9 cellular contexts compared by ENCODE assay signal in the genomic region with DNA sequence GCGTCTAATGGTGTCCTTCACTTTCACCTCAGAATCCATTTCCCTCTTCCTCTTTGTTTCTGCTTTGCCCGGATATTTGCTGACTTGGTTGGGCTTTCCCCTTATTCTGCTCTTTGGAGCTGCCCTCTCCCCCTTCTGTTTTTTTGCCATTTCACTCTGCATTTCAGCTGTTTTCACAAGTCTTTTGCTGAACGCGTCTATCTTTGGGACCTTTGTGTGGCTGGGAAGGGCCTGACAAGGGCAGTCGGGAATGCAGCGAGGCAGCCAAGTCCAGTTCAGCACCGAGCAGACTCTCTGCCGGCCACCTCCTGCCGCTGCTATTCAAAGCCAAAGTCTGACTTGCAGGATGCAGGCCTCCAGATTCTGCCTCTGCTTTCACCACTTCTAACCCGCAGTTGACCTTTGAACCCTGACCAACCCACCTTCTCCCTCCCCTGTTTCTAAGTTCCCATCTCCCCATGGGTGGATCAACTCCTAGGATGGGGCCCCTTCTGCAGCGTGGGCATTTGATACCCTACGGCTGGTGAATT. TPM values are rescaled to one million over a fixed set of nuclear protein-coding genes. Genes with fewer than 3 reads are reported as not detected.
DNase-seq lines count a peak whose midpoint lies in the region; ATAC-seq and TF ChIP-seq lines count a peak whose summit lies in the region.
"Had no signal": no experiment of that assay in that cellular context is flagged by ENCODE, and none has a peak within 500 bp of the region (broad histone marks: within the 10 kb centered on the region; RNA-seq: fewer than 3 reads in every experiment).

No MANE protein-coding gene starts in this region.

- intact Hi-C loops in ovary (cut with DNase I) = no loop called here

- WGBS in ovary, 3 donors = 21 to 34% (median 32%) methylated on average over 12 of the region's 12 CpGs

- TF ChIP-seq POLR2A in ovary (IDR thresholded peaks at IDR 0.05) = no peak

- H3K27ac ChIP-seq in temporal lobe (ENCODE audit: low read depth, low read length) (peak overlapping the region; percentile 88), ovary (no peak overlapping the region)

- no peak for TF ChIP-seq EP300 in ovary (IDR thresholded peaks at IDR 0.05)

- DNase-seq in M059J (ENCODE audit: low read depth) = peak; percentile 26
- peak; percentile 65 for DNase-seq in epidermal melanocyte (ENCODE audit: insufficient read length, low spot score)
- peak; percentile 31 to 43 for DNase-seq in lung microvascular endothelial cell (ENCODE audit: low read depth in 2 of 2)
- DNase-seq in stimulated activated CD4-positive, alpha-beta T cell treated with anti-CD3 and anti-CD28 coated beads, Interleukin-4, amount 100 ng/mL, for 24 hours = no peak
- DNase-seq in ovary = no peak
- DNase-seq: NCI-H69 had no signal

- no peak for ATAC-seq in GM18517 (IDR thresholded peaks at IDR 0.05; ENCODE audit: unreplicated experiment)
- ATAC-seq in SK-N-SH treated with all-trans-retinoic acid at 6 μM for 48 hours = no peak

- no peaks in the 10 kb centered on the region for H3K36me3 ChIP-seq in ovary

- no peak for TF ChIP-seq CTCF in ovary (IDR thresholded peaks at IDR 0.05)

- H3K9me3 ChIP-seq in ovary = no peaks in the 10 kb centered on the region

- H3K4me3 ChIP-seq in ovary = no peak overlapping the region

- no peaks in the 10 kb centered on the region for H3K27me3 ChIP-seq in ovary

- peaks cover 5% of the 10 kb centered on the region for H3K4me1 ChIP-seq in ovary (ENCODE audit: insufficient read depth)

TF ChIP-seq in SK-N-SH treated with all-trans-retinoic acid at 6 μM for 48 hours, 23 proteins besides CTCF, POLR2A, EP300 and RAD21:
- no peak for TF ChIP-seq ZNF8 (CRISPR knock-in tag; IDR thresholded peaks at IDR 0.05)
- TF ChIP-seq BACH2 (CRISPR knock-in tag; IDR thresholded peaks at IDR 0.05; ENCODE audit: borderline replicate concordance) = no peak
- no peak for TF ChIP-seq RARB (CRISPR knock-in tag; IDR thresholded peaks at IDR 0.05)
- TF ChIP-seq, protein P1, sequence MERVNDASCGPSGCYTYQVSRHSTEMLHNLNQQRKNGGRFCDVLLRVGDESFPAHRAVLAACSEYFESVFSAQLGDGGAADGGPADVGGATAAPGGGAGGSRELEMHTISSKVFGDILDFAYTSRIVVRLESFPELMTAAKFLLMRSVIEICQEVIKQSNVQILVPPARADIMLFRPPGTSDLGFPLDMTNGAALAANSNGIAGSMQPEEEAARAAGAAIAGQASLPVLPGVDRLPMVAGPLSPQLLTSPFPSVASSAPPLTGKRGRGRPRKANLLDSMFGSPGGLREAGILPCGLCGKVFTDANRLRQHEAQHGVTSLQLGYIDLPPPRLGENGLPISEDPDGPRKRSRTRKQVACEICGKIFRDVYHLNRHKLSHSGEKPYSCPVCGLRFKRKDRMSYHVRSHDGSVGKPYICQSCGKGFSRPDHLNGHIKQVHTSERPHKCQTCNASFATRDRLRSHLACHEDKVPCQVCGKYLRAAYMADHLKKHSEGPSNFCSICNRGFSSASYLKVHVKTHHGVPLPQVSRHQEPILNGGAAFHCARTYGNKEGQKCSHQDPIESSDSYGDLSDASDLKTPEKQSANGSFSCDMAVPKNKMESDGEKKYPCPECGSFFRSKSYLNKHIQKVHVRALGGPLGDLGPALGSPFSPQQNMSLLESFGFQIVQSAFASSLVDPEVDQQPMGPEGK (CRISPR knock-in tag; IDR thresholded peaks at IDR 0.05; ENCODE audit: borderline replicate concordance) = no peak
- TF ChIP-seq, protein P2, sequence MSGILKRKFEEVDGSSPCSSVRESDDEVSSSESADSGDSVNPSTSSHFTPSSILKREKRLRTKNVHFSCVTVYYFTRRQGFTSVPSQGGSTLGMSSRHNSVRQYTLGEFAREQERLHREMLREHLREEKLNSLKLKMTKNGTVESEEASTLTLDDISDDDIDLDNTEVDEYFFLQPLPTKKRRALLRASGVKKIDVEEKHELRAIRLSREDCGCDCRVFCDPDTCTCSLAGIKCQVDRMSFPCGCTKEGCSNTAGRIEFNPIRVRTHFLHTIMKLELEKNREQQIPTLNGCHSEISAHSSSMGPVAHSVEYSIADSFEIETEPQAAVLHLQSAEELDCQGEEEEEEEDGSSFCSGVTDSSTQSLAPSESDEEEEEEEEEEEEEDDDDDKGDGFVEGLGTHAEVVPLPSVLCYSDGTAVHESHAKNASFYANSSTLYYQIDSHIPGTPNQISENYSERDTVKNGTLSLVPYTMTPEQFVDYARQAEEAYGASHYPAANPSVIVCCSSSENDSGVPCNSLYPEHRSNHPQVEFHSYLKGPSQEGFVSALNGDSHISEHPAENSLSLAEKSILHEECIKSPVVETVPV (CRISPR knock-in tag; IDR thresholded peaks at IDR 0.05) = no peak
- TF ChIP-seq ISL1 (CRISPR knock-in tag; IDR thresholded peaks at IDR 0.05) = no peak
- TF ChIP-seq ESRRG (CRISPR knock-in tag; IDR thresholded peaks at IDR 0.05) = no peak
- no peak for TF ChIP-seq CSDC2 (CRISPR knock-in tag; IDR thresholded peaks at IDR 0.05)

RNA-seq across cellular contexts. Expression of a gene that starts 38.2 kb away (rescaled TPM):
- total RNA-seq in M059J (2014; rRNA removed; shearing (Covaris generic)) = 1.2 and 1.6 TPM in 2 replicates
- total RNA-seq in lung microvascular endothelial cell (41.6 and 51.0 TPM in 2 replicates), temporal lobe (226 TPM), ovary (10 to 100 TPM; 13.1 to 31.2 (median 19.7) TPM)
- polyA plus RNA-seq in ovary = 10 to 100 TPM; 30.6 to 58.7 TPM

Comparison
In these comparisons a context has a peak if more than half of its experiments do, and no peak if none do; other contexts are left out.
1. DNase-seq: peak in M059J (single experiment), epidermal melanocyte (single experiment) and lung microvascular endothelial cell (2 of 2); none in stimulated activated CD4-positive, alpha-beta T cell treated with anti-CD3 and anti-CD28 coated beads, Interleukin-4, amount 100 ng/mL, for 24 hours (single experiment) and ovary (0 of 5).